Comparison of ENCODE assay signal across 20 cellular contexts in genomic region chr3:157807286-157807685, GRCh38.
DNase-seq lines count a peak whose midpoint lies in the region; ATAC-seq and TF ChIP-seq lines count a peak whose summit lies in the region.
"Had no signal": no experiment of that assay in that cellular context is flagged by ENCODE, and none has a peak within 500 bp of the region (broad histone marks: within the 10 kb centered on the region; RNA-seq: fewer than 3 reads in every experiment).

No MANE protein-coding gene starts in this region.

- H4K20me1 ChIP-seq in SK-N-SH (ENCODE audit: insufficient read depth), result no peaks in the 10 kb centered on the region
- no peaks in the 10 kb centered on the region for H4K20me1 ChIP-seq in PC-3 (ENCODE audit: low read length)

- no TSS peak for BruUV-seq in PC-3 (replicated peaks; lab: Mats Ljungman, UMichigan)

- ATAC-seq in SK-N-SH treated with all-trans-retinoic acid at 6 μM for 48 hours (peak; percentile 25; the same call in 1 of the 3 replicates), PC-3 (peak; percentile 61), GM18520 (IDR thresholded peaks at IDR 0.05; ENCODE audit: unreplicated experiment) (no peak), HG03460 (IDR thresholded peaks at IDR 0.05; ENCODE audit: unreplicated experiment) (no peak)
- ATAC-seq: GM23338, HepG2, T-cell had no signal

- H3K79me2 ChIP-seq in SK-N-SH (ENCODE audit: insufficient read depth) (no peaks in the 10 kb centered on the region), PC-3 (ENCODE audit: low read length) (no peaks in the 10 kb centered on the region)

- no peak for TF ChIP-seq CTCF in SK-N-SH (IDR thresholded peaks at IDR 0.05)
- TF ChIP-seq CTCF in PC-3 (conservative IDR thresholded peaks at IDR 0.05; ENCODE audit: low read depth, low read length), result no peak

- H3K4me1 ChIP-seq in SK-N-SH (ENCODE audit: control insufficient read depth in 1 of 2, insufficient read depth in 2 of 2, low read depth in 1 of 2, low read length in 1 of 2), result peaks cover 0 to 8% of the 10 kb centered on the region in 2 experiments; a peak in 2 of 4 replicates
- peaks cover 7% of the 10 kb centered on the region; the same call in 1 of the 2 replicates for H3K4me1 ChIP-seq in PC-3 (ENCODE audit: insufficient read depth, low read length)
- H3K4me1 ChIP-seq: SJSA1 had no signal

- CTCF ChIA-PET in SK-N-SH (lab: Yijun Ruan, JAX), result interaction anchor here (0.6 kb wide), 1 partner anchor 642 kb away, joined by 3 read pairs; no protein-coding TSS in a partner anchor
- CTCF ChIA-PET in PC-3 (lab: Charles Lee), result no interaction called here

- H3K4me3 ChIP-seq in SK-N-SH (ENCODE audit: low read depth in 2 of 2, low read length in 1 of 2) (no peak overlapping the region), PC-3 (ENCODE audit: low read length) (no peak overlapping the region)
- H3K4me3 ChIP-seq: GM23338, SJSA1 had no signal

- no peak overlapping the region; the same call in 1 of the 2 replicates for H2AFZ ChIP-seq in SK-N-SH (ENCODE audit: low read depth)
- no peak overlapping the region for H2AFZ ChIP-seq in PC-3 (ENCODE audit: low read length)
- H2AFZ ChIP-seq: GM23338 had no signal

- DNase-seq in SK-N-SH (no peak), PC-3 (peak; percentile 53), fibroblast of gingiva (ENCODE audit: low read depth) (peak; percentile 39), HuH-7 (ENCODE audit: low spot score) (no peak), HPDE6-E6E7 (ENCODE audit: extremely low spot score) (no peak)
- DNase-seq: DMS153, Karpas-422, NCI-H1436, NCI-H2029 treated with DMSO at 0.1 percent for 48 hours, NCI-H510A treated with DMSO at 0.1 percent for 48 hours, RPMI8226, T-cell had no signal

- H3K9me2 ChIP-seq in SK-N-SH, result no peaks in the 10 kb centered on the region
- no peaks in the 10 kb centered on the region for H3K9me2 ChIP-seq in PC-3 (replicated peaks; ENCODE audit: low read length)

- H3K27me3 ChIP-seq in SK-N-SH (ENCODE audit: insufficient read depth) (no peaks in the 10 kb centered on the region), PC-3 (ENCODE audit: low read length) (no peaks in the 10 kb centered on the region)
- H3K27me3 ChIP-seq: SJSA1 had no signal

- no peak overlapping the region for H3K9ac ChIP-seq in SK-N-SH
- H3K9ac ChIP-seq in PC-3 (ENCODE audit: low read length), result no peak overlapping the region

- TF ChIP-seq EP300 in SK-N-SH (IDR thresholded peaks at IDR 0.05; ENCODE audit: borderline replicate concordance in 1 of 2, low read depth in 1 of 2, low read length in 1 of 2), result no peak

- H3K4me2 ChIP-seq in SK-N-SH (no peak overlapping the region), PC-3 (ENCODE audit: low read length) (no peak overlapping the region)
- H3K4me2 ChIP-seq: GM23338 had no signal

- POLR2A ChIA-PET in SK-N-SH (lab: Yijun Ruan, JAX) (no interaction called here), PC-3 (lab: Charles Lee; ENCODE audit: unreplicated experiment) (no interaction called here)

- WGBS in SK-N-SH (ENCODE audit: low lambda C conversion rate), result 58% methylated on average over 3 of the region's 3 CpGs

- no peaks in the 10 kb centered on the region for H3K9me3 ChIP-seq in SK-N-SH
- H3K9me3 ChIP-seq in PC-3 (ENCODE audit: low read length), result no peaks in the 10 kb centered on the region
- H3K9me3 ChIP-seq: SJSA1 had no signal

- TF ChIP-seq RAD21 in SK-N-SH (IDR thresholded peaks at IDR 0.05; ENCODE audit: low read length), result no peak

- intact Hi-C loops in PC-3 (cut with micrococcal nuclease), result no loop called here

- H3F3A ChIP-seq in SK-N-SH (replicated peaks; ENCODE audit: insufficient read depth) (peaks cover 6% of the 10 kb centered on the region), PC-3 (ENCODE audit: low read length, unreplicated experiment) (no peaks in the 10 kb centered on the region)

- no peaks in the 10 kb centered on the region for H3K36me3 ChIP-seq in SK-N-SH (replicated peaks in 1 of 2; ENCODE audit: control insufficient read depth in 1 of 2, insufficient read depth in 2 of 2, low read length in 1 of 2)
- no peaks in the 10 kb centered on the region for H3K36me3 ChIP-seq in PC-3 (ENCODE audit: low read depth, low read length)
- H3K36me3 ChIP-seq: SJSA1 had no signal

- H3K27ac ChIP-seq in SK-N-SH (ENCODE audit: low read depth in 2 of 2, low read length in 1 of 2), result no peak overlapping the region
- H3K27ac ChIP-seq in PC-3 (ENCODE audit: low read length), result no peak overlapping the region
- H3K27ac ChIP-seq: 22Rv1, C4-2B, SJSA1 had no signal

TF ChIP-seq in SK-N-SH treated with all-trans-retinoic acid at 6 μM for 48 hours, 23 proteins besides CTCF, POLR2A, EP300 and RAD21 (continues in another document):
- TF ChIP-seq CSDC2 (CRISPR knock-in tag; IDR thresholded peaks at IDR 0.05), result no peak
- no peak for TF ChIP-seq OSR1 (CRISPR knock-in tag; IDR thresholded peaks at IDR 0.05)
- TF ChIP-seq TCF4 (CRISPR knock-in tag; IDR thresholded peaks at IDR 0.05; ENCODE audit: borderline replicate concordance), result no peak
- TF ChIP-seq ARNTL (CRISPR knock-in tag; IDR thresholded peaks at IDR 0.05; ENCODE audit: borderline replicate concordance, low read depth), result no peak
- TF ChIP-seq BACH2 (CRISPR knock-in tag; IDR thresholded peaks at IDR 0.05; ENCODE audit: borderline replicate concordance), result no peak
- no peak for TF ChIP-seq ESRRG (CRISPR knock-in tag; IDR thresholded peaks at IDR 0.05)
- TF ChIP-seq PPARA (CRISPR knock-in tag; IDR thresholded peaks at IDR 0.05; ENCODE audit: borderline replicate concordance), result no peak
- TF ChIP-seq, protein P1, sequence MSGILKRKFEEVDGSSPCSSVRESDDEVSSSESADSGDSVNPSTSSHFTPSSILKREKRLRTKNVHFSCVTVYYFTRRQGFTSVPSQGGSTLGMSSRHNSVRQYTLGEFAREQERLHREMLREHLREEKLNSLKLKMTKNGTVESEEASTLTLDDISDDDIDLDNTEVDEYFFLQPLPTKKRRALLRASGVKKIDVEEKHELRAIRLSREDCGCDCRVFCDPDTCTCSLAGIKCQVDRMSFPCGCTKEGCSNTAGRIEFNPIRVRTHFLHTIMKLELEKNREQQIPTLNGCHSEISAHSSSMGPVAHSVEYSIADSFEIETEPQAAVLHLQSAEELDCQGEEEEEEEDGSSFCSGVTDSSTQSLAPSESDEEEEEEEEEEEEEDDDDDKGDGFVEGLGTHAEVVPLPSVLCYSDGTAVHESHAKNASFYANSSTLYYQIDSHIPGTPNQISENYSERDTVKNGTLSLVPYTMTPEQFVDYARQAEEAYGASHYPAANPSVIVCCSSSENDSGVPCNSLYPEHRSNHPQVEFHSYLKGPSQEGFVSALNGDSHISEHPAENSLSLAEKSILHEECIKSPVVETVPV (CRISPR knock-in tag; IDR thresholded peaks at IDR 0.05), result no peak
- TF ChIP-seq CREB5 (CRISPR knock-in tag; IDR thresholded peaks at IDR 0.05; ENCODE audit: low read depth), result no peak
- TF ChIP-seq ZFP3 (CRISPR knock-in tag; IDR thresholded peaks at IDR 0.05), result no peak

TF ChIP-seq in SK-N-SH, 30 proteins besides CTCF, POLR2A, EP300 and RAD21:
- TF ChIP-seq TEAD4 (IDR thresholded peaks at IDR 0.05; ENCODE audit: borderline replicate concordance, insufficient read depth) (no peak), ZBTB33 (IDR thresholded peaks at IDR 0.05; ENCODE audit: borderline replicate concordance, low read depth) (no peak), CHD2 (IDR thresholded peaks at IDR 0.05; ENCODE audit: low read length, partially characterized antibody) (no peak), TAF1 (IDR thresholded peaks at IDR 0.05; ENCODE audit: borderline replicate concordance, low read depth, low read length) (no peak), IRF3 (IDR thresholded peaks at IDR 0.05; ENCODE audit: low read depth, low read length) (no peak), EZH2phosphoT487 (IDR thresholded peaks at IDR 0.05; ENCODE audit: borderline replicate concordance, low read depth) (no peak), SIN3A (IDR thresholded peaks at IDR 0.05; ENCODE audit: borderline replicate concordance, low read depth, low read length) (no peak), TCF12 (IDR thresholded peaks at IDR 0.05) (no peak), SMC3 (IDR thresholded peaks at IDR 0.05; ENCODE audit: low read depth, low read length) (no peak), JUND (IDR thresholded peaks at IDR 0.05) (no peak), GABPA (IDR thresholded peaks at IDR 0.05; ENCODE audit: low read depth) (no peak)
- TF ChIP-seq, protein P2, sequence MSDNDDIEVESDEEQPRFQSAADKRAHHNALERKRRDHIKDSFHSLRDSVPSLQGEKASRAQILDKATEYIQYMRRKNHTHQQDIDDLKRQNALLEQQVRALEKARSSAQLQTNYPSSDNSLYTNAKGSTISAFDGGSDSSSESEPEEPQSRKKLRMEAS (IDR thresholded peaks at IDR 0.05; ENCODE audit: low read depth), result no peak
TF ChIP-seq in SK-N-SH: peak in this region for 0.

Comparison
In these comparisons a context has a peak if more than half of its experiments do, and no peak if none do; other contexts are left out.
1. ATAC-seq: peak in SK-N-SH treated with all-trans-retinoic acid at 6 μM for 48 hours (single experiment) and PC-3 (single experiment); none in GM18520 (single experiment) and HG03460 (single experiment).
2. DNase-seq: peak in PC-3 (single experiment) and fibroblast of gingiva (single experiment); none in SK-N-SH (single experiment), HuH-7 (single experiment) and HPDE6-E6E7 (single experiment).